Comparison of ENCODE assay signal across 24 cellular contexts in the genomic region with DNA sequence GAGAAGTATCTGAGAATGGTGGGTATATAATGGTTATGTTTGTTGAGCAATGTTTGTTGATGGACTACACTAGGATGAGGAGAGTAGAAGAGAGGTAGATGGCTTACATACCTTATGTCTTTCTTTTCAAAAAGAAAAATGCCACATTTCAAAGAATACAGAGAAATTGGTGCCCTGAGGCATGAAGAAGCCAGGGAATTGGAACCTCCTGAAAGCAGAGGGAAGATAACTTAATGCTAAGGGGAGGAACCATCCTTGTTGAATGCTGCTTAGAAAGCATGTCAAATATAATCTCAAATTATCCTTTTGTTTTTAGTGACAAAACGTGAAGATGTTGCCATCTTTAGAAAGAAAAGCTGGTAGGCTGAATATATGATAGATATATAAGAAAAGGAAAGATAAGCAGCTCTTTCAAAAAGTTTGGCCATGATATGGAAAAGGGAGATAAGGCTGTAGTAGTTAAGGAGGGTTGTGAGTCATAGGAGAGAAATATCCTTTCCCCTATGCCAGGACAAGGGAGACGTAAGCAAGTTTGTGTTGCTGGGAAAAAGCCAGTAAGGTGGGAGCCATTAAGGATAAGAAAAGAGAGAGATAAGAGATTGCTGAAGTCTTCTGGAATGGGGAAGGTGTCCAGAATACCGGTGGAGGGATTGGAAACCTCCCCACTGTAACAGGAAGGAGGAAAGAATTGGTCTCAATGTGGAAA.
DNase-seq lines count a peak whose midpoint lies in the region; ATAC-seq, FAIRE-seq and TF ChIP-seq lines count a peak whose summit lies in the region.
"Had no signal": no experiment of that assay in that cellular context is flagged by ENCODE, and none has a peak within 500 bp of the region (broad histone marks: within the 10 kb centered on the region; RNA-seq: fewer than 3 reads in every experiment).

No MANE protein-coding gene starts in this region.

- H3K79me2 ChIP-seq in astrocyte (ENCODE audit: insufficient read depth, low read length) (no peaks in the 10 kb centered on the region), neural progenitor cell (ENCODE audit: low read depth) (no peaks in the 10 kb centered on the region), H9 (ENCODE audit: insufficient read depth, low read length) (no peaks in the 10 kb centered on the region)

- no peaks in the 10 kb centered on the region for H3K4me1 ChIP-seq in astrocyte (ENCODE audit: insufficient read depth, low read length)
- no peaks in the 10 kb centered on the region for H3K4me1 ChIP-seq in neural progenitor cell
- no peaks in the 10 kb centered on the region for H3K4me1 ChIP-seq in H9 (ENCODE audit: insufficient read depth, low read length)
- H3K4me1 ChIP-seq: testis had no signal

- no peak for FAIRE-seq in astrocyte (lab: Jason Lieb, UNC)
- FAIRE-seq: endometrium, urothelium cell line had no signal

- H3K27ac Mint-ChIP-seq in astrocyte (ENCODE audit: unreplicated experiment) (no peak overlapping the region), neural progenitor cell (no peak overlapping the region), H9 (peak overlapping the region in 1 of 3 experiments; percentile 53; a peak in 1 of 7 replicates)
- H3K27ac Mint-ChIP-seq: CD4-positive, alpha-beta T cell; immature natural killer cell; memory B cell had no signal

- no peak overlapping the region for H2BK20ac ChIP-seq in H9 (ENCODE audit: low read depth, low read length, poor library complexity, severe bottlenecking)

- intact Hi-C loops in Right ventricle myocardium inferior (cut with DNase I) = no loop called here

- H3K9me3 Mint-ChIP-seq in astrocyte (ENCODE audit: unreplicated experiment) (no peaks in the 10 kb centered on the region), neural progenitor cell (no peaks in the 10 kb centered on the region), H9 (no peaks in the 10 kb centered on the region)
- H3K9me3 Mint-ChIP-seq: activated T-cell treated with anti-CD3 and anti-CD28 coated beads, Interleukin-2, amount 50 U/mL, for 4 hours; CD4-positive, alpha-beta T cell; immature natural killer cell; memory B cell; neural crest cell had no signal

- no peak overlapping the region for H3K18ac ChIP-seq in H9 (ENCODE audit: insufficient read length, low read depth, low read length)

- no peak overlapping the region for H4K8ac ChIP-seq in H9 (replicated peaks; ENCODE audit: insufficient read length, low read depth, low read length)

- no peak overlapping the region for H2BK12ac ChIP-seq in H9 (ENCODE audit: insufficient read length, low read depth, low read length)

- H3K36me3 ChIP-seq in astrocyte (ENCODE audit: insufficient read depth, low read length) = no peaks in the 10 kb centered on the region
- H3K36me3 ChIP-seq in neural progenitor cell = no peaks in the 10 kb centered on the region

- no peak overlapping the region for H3K14ac ChIP-seq in H9 (ENCODE audit: insufficient read depth, low read length)

- no peaks in the 10 kb centered on the region for H3F3A ChIP-seq in neural progenitor cell (ENCODE audit: low read depth)

- no peaks in the 10 kb centered on the region for H3K9me3 ChIP-seq in astrocyte (ENCODE audit: insufficient read depth, low read depth, low read length)
- H3K9me3 ChIP-seq in neural progenitor cell (ENCODE audit: low read depth) = no peaks in the 10 kb centered on the region
- H3K9me3 ChIP-seq in H9 (ENCODE audit: control insufficient read depth, low read depth, low read length) = no peaks in the 10 kb centered on the region
- H3K9me3 ChIP-seq: testis had no signal

- no peak overlapping the region for H4K5ac ChIP-seq in H9 (ENCODE audit: insufficient read length, low read depth, low read length)

- H3K4me3 Mint-ChIP-seq in astrocyte (ENCODE audit: unreplicated experiment) = no peak overlapping the region
- no peak overlapping the region for H3K4me3 Mint-ChIP-seq in neural progenitor cell
- H3K4me3 Mint-ChIP-seq in H9 = no peak overlapping the region
- H3K4me3 Mint-ChIP-seq: activated T-cell treated with anti-CD3 and anti-CD28 coated beads, Interleukin-2, amount 50 U/mL, for 4 hours; CD4-positive, alpha-beta T cell; immature natural killer cell; memory B cell; neural crest cell had no signal

- H2AK5ac ChIP-seq in H9 (ENCODE audit: insufficient read length, low read length) = no peak overlapping the region

- TF ChIP-seq POLR2A in erythroblast (IDR thresholded peaks at IDR 0.05; ENCODE audit: low read length) = no peak

- no peak overlapping the region for H3K56ac ChIP-seq in H9 (ENCODE audit: insufficient read length, low read depth, low read length)

- ATAC-seq in Right ventricle myocardium inferior = no peak
- ATAC-seq in HG02981 (IDR thresholded peaks at IDR 0.05; ENCODE audit: unreplicated experiment) = no peak
- ATAC-seq: activated T-cell treated with anti-CD3 and anti-CD28 coated beads, Interleukin-2, amount 50 U/mL, for 4 hours; stimulated activated naive CD8-positive, alpha-beta T cell treated with anti-CD3 and anti-CD28 coated beads, Interleukin-15, Interleukin-2, amounts not matched to agents 100 U/mL and 50 U/mL, for 24 hours had no signal

- H3K9ac ChIP-seq in astrocyte (ENCODE audit: low read length) (no peak overlapping the region), neural progenitor cell (no peak overlapping the region), H9 (ENCODE audit: extremely low read depth, insufficient read length, low read length) (no peak overlapping the region)

- WGBS in H9 (ENCODE audit: extremely low coverage, insufficient read length, low lambda C conversion rate) = no CpG with 5 or more reads among the region's 3 CpGs

- H3K4me3 ChIP-seq in astrocyte (ENCODE audit: insufficient read depth, low read depth, low read length) = no peak overlapping the region
- no peak overlapping the region for H3K4me3 ChIP-seq in neural progenitor cell
- H3K4me3 ChIP-seq: SK-N-MC, testis had no signal

- H3K27ac ChIP-seq in astrocyte (ENCODE audit: low read depth, low read length) (no peak overlapping the region), neural progenitor cell (no peak overlapping the region), H9 (ENCODE audit: insufficient read length, low read depth, low read length) (no peak overlapping the region)
- H3K27ac ChIP-seq: SK-N-MC, testis had no signal

- H3K27me3 Mint-ChIP-seq in astrocyte (ENCODE audit: low read depth, unreplicated experiment) (no peaks in the 10 kb centered on the region), neural progenitor cell (ENCODE audit: insufficient read depth, low read depth) (peaks cover 2% of the 10 kb centered on the region), H9 (ENCODE audit: low read depth) (no peaks in the 10 kb centered on the region)
- H3K27me3 Mint-ChIP-seq: CD4-positive, alpha-beta T cell had no signal

- no peak overlapping the region for H2BK15ac ChIP-seq in H9 (ENCODE audit: low read depth, low read length)

- H3K27me3 ChIP-seq in astrocyte (ENCODE audit: insufficient read depth, low read length) (no peaks in the 10 kb centered on the region), neural progenitor cell (no peaks in the 10 kb centered on the region), H9 (ENCODE audit: insufficient read depth, low read length) (no peaks in the 10 kb centered on the region)
- H3K27me3 ChIP-seq: testis had no signal

- H3K36me3 Mint-ChIP-seq in astrocyte (ENCODE audit: low read depth, unreplicated experiment) = no peaks in the 10 kb centered on the region
- no peaks in the 10 kb centered on the region for H3K36me3 Mint-ChIP-seq in neural progenitor cell
- no peaks in the 10 kb centered on the region for H3K36me3 Mint-ChIP-seq in H9 (ENCODE audit: insufficient read depth in 1 of 3, low read depth in 3 of 3)
- H3K36me3 Mint-ChIP-seq: immature natural killer cell, memory B cell had no signal

- H3K23ac ChIP-seq in H9 (ENCODE audit: insufficient read length, low read depth, low read length) = no peak overlapping the region

- H3K4me2 ChIP-seq in astrocyte (ENCODE audit: low read length) = no peak overlapping the region
- H3K4me2 ChIP-seq in neural progenitor cell = no peak overlapping the region
- no peak overlapping the region for H3K4me2 ChIP-seq in H9 (ENCODE audit: insufficient read depth, insufficient read length, low read length)

- no peak overlapping the region for H2BK120ac ChIP-seq in H9 (ENCODE audit: low read depth, low read length, poor library complexity, severe bottlenecking)

- no peak overlapping the region for H2BK5ac ChIP-seq in H9 (ENCODE audit: insufficient read length, low read length)

- H3K23me2 ChIP-seq in H9 (ENCODE audit: insufficient read length, low read depth, low read length, poor library complexity, severe bottlenecking) = no peaks in the 10 kb centered on the region

- H4K91ac ChIP-seq in H9 (ENCODE audit: insufficient read length, low read depth, low read length) = no peak overlapping the region

- H4K20me1 ChIP-seq in astrocyte (ENCODE audit: insufficient read depth, low read length) (no peaks in the 10 kb centered on the region), neural progenitor cell (ENCODE audit: low read depth) (no peaks in the 10 kb centered on the region), H9 (ENCODE audit: control insufficient read depth, insufficient read depth, insufficient read length) (no peaks in the 10 kb centered on the region)

- no peaks in the 10 kb centered on the region for H3K79me1 ChIP-seq in H9 (ENCODE audit: insufficient read depth, low read depth, low read length, poor library complexity, severe bottlenecking)

- no peak overlapping the region for H3K4ac ChIP-seq in H9 (ENCODE audit: low read depth, low read length)

- DNase-seq in Daoy (ENCODE audit: low read depth) (peak; percentile 8), astrocyte (ENCODE audit: low read depth) (peak; percentile 68), erythroblast (lab: John Stamatoyannopoulos, UW) (peak; percentile 15 to 38), neural progenitor cell (ENCODE audit: low spot score) (no peak), NCI-H1105 treated with DMSO at 0.1 percent for 48 hours (lab: John Stamatoyannopoulos, UW) (no peak), H9 (no peak), Right ventricle myocardium inferior (ENCODE audit: missing footprints) (no peak)
- DNase-seq: activated CD4-positive, alpha-beta T cell treated with anti-CD3 and anti-CD28 coated beads, Interleukin-2, amount 50 U/mL, for 1 hour; activated CD4-positive, CD25-positive, alpha-beta regulatory T cell; activated T-cell treated with anti-CD3 and anti-CD28 coated beads, Interleukin-2, amount 50 U/mL, for 4 hours; CD4-positive, alpha-beta T cell; cerebellar nuclear complex; immature natural killer cell; NCI-H187 treated with DMSO at 0.1 percent for 48 hours; right cardiac atrium; stimulated activated CD4-positive, alpha-beta T cell treated with anti-CD3 and anti-CD28 coated beads, Interleukin-1b, Interleukin-23, amount 100 ng/mL, for 48 hours; stimulated activated naive CD8-positive, alpha-beta T cell treated with anti-CD3 and anti-CD28 coated beads, Interleukin-15, Interleukin-2, amounts not matched to agents 100 U/mL and 50 U/mL, for 24 hours had no signal

- no peak overlapping the region for H3T11ph ChIP-seq in H9 (ENCODE audit: low read length)

- H2AFZ ChIP-seq in astrocyte (ENCODE audit: low read depth, low read length) (peak overlapping the region; percentile 42), neural progenitor cell (replicated peaks) (peak overlapping the region; percentile 82), H9 (ENCODE audit: low read length) (no peak overlapping the region)

- no peaks in the 10 kb centered on the region for H3K4me1 Mint-ChIP-seq in astrocyte (ENCODE audit: low read depth, unreplicated experiment)
- H3K4me1 Mint-ChIP-seq in neural progenitor cell = no peaks in the 10 kb centered on the region
- peaks cover 9 to 12% of the 10 kb centered on the region in 2 experiments for H3K4me1 Mint-ChIP-seq in H9
- H3K4me1 Mint-ChIP-seq: immature natural killer cell, memory B cell, neural crest cell had no signal

- TF ChIP-seq CTCF in astrocyte (IDR thresholded peaks at IDR 0.05; ENCODE audit: insufficient read depth, low read depth, low read length) (no peak), neural progenitor cell (IDR thresholded peaks at IDR 0.05) (no peak), H9 (conservative IDR thresholded peaks at IDR 0.05) (no peak)

Comparison
In these comparisons a context has a peak if more than half of its experiments do, and no peak if none do; other contexts are left out.
1. DNase-seq: peak in Daoy (single experiment), astrocyte (single experiment) and erythroblast (2 of 2); none in neural progenitor cell (single experiment), NCI-H1105 treated with DMSO at 0.1 percent for 48 hours (single experiment), H9 (single experiment) and Right ventricle myocardium inferior (single experiment).